ENCODE assay signal across 17 cellular contexts in genomic region chr10:48708144-48708543, GRCh38. TPM values are rescaled to one million over a fixed set of nuclear protein-coding genes. Genes with fewer than 3 reads are reported as not detected.
DNase-seq lines count a peak whose midpoint lies in the region; ATAC-seq and TF ChIP-seq lines count a peak whose summit lies in the region.
"Had no signal": no experiment of that assay in that cellular context is flagged by ENCODE, and none has a peak within 500 bp of the region (broad histone marks: within the 10 kb centered on the region; RNA-seq: fewer than 3 reads in every experiment).

No MANE protein-coding gene starts in this region.

- no CpG with 5 or more reads among the region's 5 CpGs for WGBS in mesendoderm (ENCODE audit: extremely low coverage, insufficient coverage, low lambda C conversion rate)

- H3K4me1 ChIP-seq in Karpas-422 (ENCODE audit: low read length) (peaks cover 84% of the 10 kb centered on the region), mesendoderm (ENCODE audit: control insufficient read depth, low read depth, low read length) (no peaks in the 10 kb centered on the region)
- H3K4me1 ChIP-seq: HAP-1, uterus had no signal

- H3K79me2 ChIP-seq in Karpas-422 (ENCODE audit: low read length) (peaks cover 97% of the 10 kb centered on the region), mesendoderm (ENCODE audit: control insufficient read depth, insufficient read depth, low read length) (no peaks in the 10 kb centered on the region)

- H3K79me1 ChIP-seq in mesendoderm (ENCODE audit: low read length): no peaks in the 10 kb centered on the region

- no peak overlapping the region for H2AK5ac ChIP-seq in mesendoderm (ENCODE audit: low read length)

- no peak for ATAC-seq in HG02798 (IDR thresholded peaks at IDR 0.05; ENCODE audit: poor library complexity, unreplicated experiment)
- ATAC-seq: stimulated activated naive CD8-positive, alpha-beta T cell treated with anti-CD3 and anti-CD28 coated beads, Interleukin-15, Interleukin-2, amounts not matched to agents 100 U/mL and 50 U/mL, for 24 hours had no signal

- no peak overlapping the region for H3K23ac ChIP-seq in mesendoderm (ENCODE audit: low read length)

- peak; percentile 23 for DNase-seq in AG08396 (ENCODE audit: low spot score)
- no peak for DNase-seq in Karpas-422
- peak; percentile 21 for DNase-seq in fibroblast of villous mesenchyme (ENCODE audit: low read depth)
- DNase-seq in mesendoderm: peak; percentile 65
- no peak for DNase-seq in MG63
- no peak for DNase-seq in activated naive CD4-positive, alpha-beta T cell treated with Interleukin-2 at 50 U/mL for 16 hours
- DNase-seq in NCI-H526 (lab: John Stamatoyannopoulos, UW): no peak
- DNase-seq: activated CD4-positive, alpha-beta T cell treated with anti-CD3 and anti-CD28 coated beads for 1 hour; activated naive CD4-positive, alpha-beta T cell treated with anti-CD3 and anti-CD28 coated beads for 36 hours; effector memory CD4-positive, alpha-beta T cell; KG1; NCI-H1417; NK-92 treated with Interleukin-12 subunit alpha and Interleukin-12 subunit beta, amount 100 ng/mL, for 24 hours; stimulated activated naive CD8-positive, alpha-beta T cell treated with anti-CD3 and anti-CD28 coated beads, Interleukin-15, Interleukin-2, amounts not matched to agents 100 U/mL and 50 U/mL, for 24 hours; uterus had no signal

- no peak overlapping the region for H4K8ac ChIP-seq in mesendoderm (ENCODE audit: low read depth, low read length)

- H3K4me2 ChIP-seq in Karpas-422 (ENCODE audit: low read depth, low read length, poor library complexity, severe bottlenecking) (no peak overlapping the region), mesendoderm (ENCODE audit: low read length) (no peak overlapping the region)

- H4K20me1 ChIP-seq in Karpas-422 (ENCODE audit: insufficient read depth, low read depth, low read length): peaks cover 39% of the 10 kb centered on the region; the same call in 1 of the 2 replicates

- no peak overlapping the region for H2BK120ac ChIP-seq in mesendoderm (ENCODE audit: low read depth, low read length)

- H3K36me3 ChIP-seq in Karpas-422 (ENCODE audit: insufficient read depth, low read length) (peaks cover 47% of the 10 kb centered on the region), mesendoderm (ENCODE audit: control insufficient read depth, insufficient read depth, low read length) (no peaks in the 10 kb centered on the region), MG63 (no peaks in the 10 kb centered on the region)
- H3K36me3 ChIP-seq: HAP-1, uterus had no signal

- no peak overlapping the region for H2BK15ac ChIP-seq in mesendoderm (replicated peaks; ENCODE audit: low read depth)

- no peaks in the 10 kb centered on the region for H3K9me2 ChIP-seq in Karpas-422 (replicated peaks; ENCODE audit: insufficient read depth, low read length)

- no peak overlapping the region for H2AFZ ChIP-seq in Karpas-422 (ENCODE audit: low read length)

- H2BK5ac ChIP-seq in mesendoderm (ENCODE audit: low read length): no peak overlapping the region

- no peak overlapping the region for H4K5ac ChIP-seq in mesendoderm (ENCODE audit: low read length)

- no peak overlapping the region for H3K18ac ChIP-seq in mesendoderm (ENCODE audit: low read length)

- no peak overlapping the region for H3K9ac ChIP-seq in Karpas-422 (ENCODE audit: low read length)
- H3K9ac ChIP-seq in mesendoderm (ENCODE audit: low read length): no peak overlapping the region

- H3K4ac ChIP-seq in mesendoderm (ENCODE audit: low read depth, low read length): no peak overlapping the region

- H3K27me3 ChIP-seq in Karpas-422 (ENCODE audit: low read length): no peaks in the 10 kb centered on the region
- no peaks in the 10 kb centered on the region for H3K27me3 ChIP-seq in mesendoderm (ENCODE audit: insufficient read depth, low read length, poor library complexity)
- H3K27me3 ChIP-seq in MG63: no peaks in the 10 kb centered on the region
- H3K27me3 ChIP-seq: uterus had no signal

- H3K9me3 ChIP-seq in Karpas-422 (ENCODE audit: low read length): no peaks in the 10 kb centered on the region
- H3K9me3 ChIP-seq in MG63: no peaks in the 10 kb centered on the region
- H3K9me3 ChIP-seq: HAP-1, uterus had no signal

- H3K4me3 ChIP-seq in Karpas-422 (ENCODE audit: low read length): no peak overlapping the region
- H3K4me3 ChIP-seq in fibroblast of villous mesenchyme (ENCODE audit: low read depth, low read length): no peak overlapping the region
- no peak overlapping the region for H3K4me3 ChIP-seq in mesendoderm (ENCODE audit: low read length)
- H3K4me3 ChIP-seq in MG63: no peak overlapping the region
- H3K4me3 ChIP-seq: HAP-1, uterus had no signal

- TF ChIP-seq CTCF in fibroblast of villous mesenchyme (IDR thresholded peaks at IDR 0.05; ENCODE audit: insufficient read depth, low read depth, low read length): no peak

- H3K56ac ChIP-seq in mesendoderm (ENCODE audit: low read length): no peak overlapping the region

- H3K27ac ChIP-seq in Karpas-422 (ENCODE audit: low read length) (peak overlapping the region; percentile 75), mesendoderm (ENCODE audit: low read depth, low read length) (no peak overlapping the region)
- H3K27ac ChIP-seq: uterus had no signal

RNA-seq across cellular contexts. Expression of gene WDFY4, which starts 23.5 kb away (rescaled TPM):
- 144 and 181 TPM in 2 replicates for total RNA-seq in Karpas-422 (2014; rRNA removed; shearing (Covaris generic); ENCODE audit: low replicate concordance)
- not detected in 2 replicates for total RNA-seq in fibroblast of villous mesenchyme
- under 0.01 TPM for polyA plus RNA-seq in mesendoderm (2013, experiment 1 of 2)
- polyA plus RNA-seq in mesendoderm (2013, experiment 2 of 2): not detected
- 0.07 and 0.63 TPM in 2 replicates for total RNA-seq in MG63 (2014; rRNA removed; shearing (Covaris generic); ENCODE audit: low replicate concordance)

Comparison
In these comparisons a context has a peak if more than half of its experiments do, and no peak if none do; other contexts are left out.
1. DNase-seq: peak in AG08396 (single experiment), fibroblast of villous mesenchyme (single experiment) and mesendoderm (single experiment); none in Karpas-422 (single experiment), MG63 (single experiment), activated naive CD4-positive, alpha-beta T cell treated with Interleukin-2 at 50 U/mL for 16 hours (single experiment) and NCI-H526 (0 of 2).
2. RNA of gene WDFY4, which starts 23.5 kb away (total RNA-seq): 144 to 181 TPM in Karpas-422; 0.07 to 0.63 TPM in MG63 and not detected in fibroblast of villous mesenchyme; every median in the first group is over 10 times any median in the second.